Comparison of ENCODE assay signal across 1 cellular context in genomic region chr19:55644842-55645511, GRCh38.
TF ChIP-seq lines count a peak whose summit lies in the region.

No MANE protein-coding gene starts in this region.

TF ChIP-seq in GM23338, 12 proteins besides CTCF, POLR2A, EP300 and RAD21 (continued from another document):
- TF ChIP-seq, protein P1, sequence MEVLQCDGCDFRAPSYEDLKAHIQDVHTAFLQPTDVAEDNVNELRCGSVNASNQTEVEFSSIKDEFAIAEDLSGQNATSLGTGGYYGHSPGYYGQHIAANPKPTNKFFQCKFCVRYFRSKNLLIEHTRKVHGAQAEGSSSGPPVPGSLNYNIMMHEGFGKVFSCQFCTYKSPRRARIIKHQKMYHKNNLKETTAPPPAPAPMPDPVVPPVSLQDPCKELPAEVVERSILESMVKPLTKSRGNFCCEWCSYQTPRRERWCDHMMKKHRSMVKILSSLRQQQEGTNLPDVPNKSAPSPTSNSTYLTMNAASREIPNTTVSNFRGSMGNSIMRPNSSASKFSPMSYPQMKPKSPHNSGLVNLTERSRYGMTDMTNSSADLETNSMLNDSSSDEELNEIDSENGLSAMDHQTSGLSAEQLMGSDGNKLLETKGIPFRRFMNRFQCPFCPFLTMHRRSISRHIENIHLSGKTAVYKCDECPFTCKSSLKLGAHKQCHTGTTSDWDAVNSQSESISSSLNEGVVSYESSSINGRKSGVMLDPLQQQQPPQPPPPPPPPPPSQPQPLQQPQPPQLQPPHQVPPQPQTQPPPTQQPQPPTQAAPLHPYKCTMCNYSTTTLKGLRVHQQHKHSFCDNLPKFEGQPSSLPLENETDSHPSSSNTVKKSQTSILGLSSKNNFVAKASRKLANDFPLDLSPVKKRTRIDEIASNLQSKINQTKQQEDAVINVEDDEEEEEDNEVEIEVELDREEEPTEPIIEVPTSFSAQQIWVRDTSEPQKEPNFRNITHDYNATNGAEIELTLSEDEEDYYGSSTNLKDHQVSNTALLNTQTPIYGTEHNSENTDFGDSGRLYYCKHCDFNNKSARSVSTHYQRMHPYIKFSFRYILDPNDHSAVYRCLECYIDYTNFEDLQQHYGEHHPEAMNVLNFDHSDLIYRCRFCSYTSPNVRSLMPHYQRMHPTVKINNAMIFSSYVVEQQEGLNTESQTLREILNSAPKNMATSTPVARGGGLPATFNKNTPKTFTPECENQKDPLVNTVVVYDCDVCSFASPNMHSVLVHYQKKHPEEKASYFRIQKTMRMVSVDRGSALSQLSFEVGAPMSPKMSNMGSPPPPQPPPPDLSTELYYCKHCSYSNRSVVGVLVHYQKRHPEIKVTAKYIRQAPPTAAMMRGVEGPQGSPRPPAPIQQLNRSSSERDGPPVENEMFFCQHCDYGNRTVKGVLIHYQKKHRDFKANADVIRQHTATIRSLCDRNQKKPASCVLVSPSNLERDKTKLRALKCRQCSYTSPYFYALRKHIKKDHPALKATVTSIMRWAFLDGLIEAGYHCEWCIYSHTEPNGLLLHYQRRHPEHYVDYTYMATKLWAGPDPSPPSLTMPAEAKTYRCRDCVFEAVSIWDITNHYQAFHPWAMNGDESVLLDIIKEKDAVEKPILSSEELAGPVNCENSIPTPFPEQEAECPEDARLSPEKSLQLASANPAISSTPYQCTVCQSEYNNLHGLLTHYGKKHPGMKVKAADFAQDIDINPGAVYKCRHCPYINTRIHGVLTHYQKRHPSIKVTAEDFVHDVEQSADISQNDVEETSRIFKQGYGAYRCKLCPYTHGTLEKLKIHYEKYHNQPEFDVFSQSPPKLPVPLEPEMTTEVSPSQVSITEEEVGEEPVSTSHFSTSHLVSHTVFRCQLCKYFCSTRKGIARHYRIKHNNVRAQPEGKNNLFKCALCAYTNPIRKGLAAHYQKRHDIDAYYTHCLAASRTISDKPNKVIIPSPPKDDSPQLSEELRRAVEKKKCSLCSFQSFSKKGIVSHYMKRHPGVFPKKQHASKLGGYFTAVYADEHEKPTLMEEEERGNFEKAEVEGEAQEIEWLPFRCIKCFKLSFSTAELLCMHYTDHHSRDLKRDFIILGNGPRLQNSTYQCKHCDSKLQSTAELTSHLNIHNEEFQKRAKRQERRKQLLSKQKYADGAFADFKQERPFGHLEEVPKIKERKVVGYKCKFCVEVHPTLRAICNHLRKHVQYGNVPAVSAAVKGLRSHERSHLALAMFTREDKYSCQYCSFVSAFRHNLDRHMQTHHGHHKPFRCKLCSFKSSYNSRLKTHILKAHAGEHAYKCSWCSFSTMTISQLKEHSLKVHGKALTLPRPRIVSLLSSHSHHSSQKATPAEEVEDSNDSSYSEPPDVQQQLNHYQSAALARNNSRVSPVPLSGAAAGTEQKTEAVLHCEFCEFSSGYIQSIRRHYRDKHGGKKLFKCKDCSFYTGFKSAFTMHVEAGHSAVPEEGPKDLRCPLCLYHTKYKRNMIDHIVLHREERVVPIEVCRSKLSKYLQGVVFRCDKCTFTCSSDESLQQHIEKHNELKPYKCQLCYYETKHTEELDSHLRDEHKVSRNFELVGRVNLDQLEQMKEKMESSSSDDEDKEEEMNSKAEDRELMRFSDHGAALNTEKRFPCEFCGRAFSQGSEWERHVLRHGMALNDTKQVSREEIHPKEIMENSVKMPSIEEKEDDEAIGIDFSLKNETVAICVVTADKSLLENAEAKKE (CRISPR knock-in tag; IDR thresholded peaks at IDR 0.05) = no peak
- no peak for TF ChIP-seq EZH2phosphoT487 (IDR thresholded peaks at IDR 0.05; ENCODE audit: unreplicated experiment)
- TF ChIP-seq, protein P2, sequence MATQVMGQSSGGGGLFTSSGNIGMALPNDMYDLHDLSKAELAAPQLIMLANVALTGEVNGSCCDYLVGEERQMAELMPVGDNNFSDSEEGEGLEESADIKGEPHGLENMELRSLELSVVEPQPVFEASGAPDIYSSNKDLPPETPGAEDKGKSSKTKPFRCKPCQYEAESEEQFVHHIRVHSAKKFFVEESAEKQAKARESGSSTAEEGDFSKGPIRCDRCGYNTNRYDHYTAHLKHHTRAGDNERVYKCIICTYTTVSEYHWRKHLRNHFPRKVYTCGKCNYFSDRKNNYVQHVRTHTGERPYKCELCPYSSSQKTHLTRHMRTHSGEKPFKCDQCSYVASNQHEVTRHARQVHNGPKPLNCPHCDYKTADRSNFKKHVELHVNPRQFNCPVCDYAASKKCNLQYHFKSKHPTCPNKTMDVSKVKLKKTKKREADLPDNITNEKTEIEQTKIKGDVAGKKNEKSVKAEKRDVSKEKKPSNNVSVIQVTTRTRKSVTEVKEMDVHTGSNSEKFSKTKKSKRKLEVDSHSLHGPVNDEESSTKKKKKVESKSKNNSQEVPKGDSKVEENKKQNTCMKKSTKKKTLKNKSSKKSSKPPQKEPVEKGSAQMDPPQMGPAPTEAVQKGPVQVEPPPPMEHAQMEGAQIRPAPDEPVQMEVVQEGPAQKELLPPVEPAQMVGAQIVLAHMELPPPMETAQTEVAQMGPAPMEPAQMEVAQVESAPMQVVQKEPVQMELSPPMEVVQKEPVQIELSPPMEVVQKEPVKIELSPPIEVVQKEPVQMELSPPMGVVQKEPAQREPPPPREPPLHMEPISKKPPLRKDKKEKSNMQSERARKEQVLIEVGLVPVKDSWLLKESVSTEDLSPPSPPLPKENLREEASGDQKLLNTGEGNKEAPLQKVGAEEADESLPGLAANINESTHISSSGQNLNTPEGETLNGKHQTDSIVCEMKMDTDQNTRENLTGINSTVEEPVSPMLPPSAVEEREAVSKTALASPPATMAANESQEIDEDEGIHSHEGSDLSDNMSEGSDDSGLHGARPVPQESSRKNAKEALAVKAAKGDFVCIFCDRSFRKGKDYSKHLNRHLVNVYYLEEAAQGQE (IDR thresholded peaks at IDR 0.05; ENCODE audit: unreplicated experiment) = no peak
TF ChIP-seq in GM23338: peak in this region for 0.
